Comparison of ENCODE assay signal across 14 cellular contexts in the genomic region with DNA sequence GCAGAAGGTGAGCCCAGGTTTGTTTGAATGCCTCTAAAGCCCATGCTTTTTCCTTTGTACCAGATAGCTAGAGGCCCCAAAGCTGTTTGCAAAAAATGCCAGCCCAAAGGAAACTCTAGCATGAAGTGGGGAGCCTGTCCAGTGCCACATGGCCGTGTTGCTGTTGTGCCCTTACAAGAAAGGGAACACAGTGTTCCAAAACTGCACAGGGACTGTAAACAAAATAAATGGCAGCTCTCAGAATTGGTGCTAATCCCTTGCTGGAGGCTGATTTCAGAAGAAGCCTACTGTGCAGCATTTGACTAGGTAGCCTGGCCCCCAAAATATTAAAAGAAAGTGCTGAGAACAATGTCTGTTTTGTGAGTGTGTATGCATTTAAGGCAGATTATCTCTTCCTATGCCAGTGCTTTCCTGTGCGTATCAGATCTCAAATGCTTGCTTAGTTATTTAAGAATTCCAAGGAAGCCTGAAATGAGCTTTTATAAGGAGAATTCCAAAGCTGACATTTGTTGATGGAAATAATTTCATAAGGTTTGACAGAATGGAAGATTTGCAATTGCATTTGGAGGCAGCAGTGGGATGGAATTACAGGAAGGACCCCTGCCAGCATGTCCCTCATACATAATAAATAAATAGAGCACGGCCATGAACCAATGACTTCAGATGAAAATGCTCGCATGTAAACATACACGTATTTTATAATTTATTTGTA.
DNase-seq lines count a peak whose midpoint lies in the region; ATAC-seq, FAIRE-seq and TF ChIP-seq lines count a peak whose summit lies in the region.
"Had no signal": no experiment of that assay in that cellular context is flagged by ENCODE, and none has a peak within 500 bp of the region (broad histone marks: within the 10 kb centered on the region; RNA-seq: fewer than 3 reads in every experiment).

No MANE protein-coding gene starts in this region.

- FAIRE-seq in endothelial cell of umbilical vein (lab: Jason Lieb, UNC): no peak
- FAIRE-seq: H54 had no signal

- no peaks in the 10 kb centered on the region for H3K9me2 ChIP-seq in PC-3 (replicated peaks; ENCODE audit: low read length)

- no peaks in the 10 kb centered on the region for H3K36me3 Mint-ChIP-seq in neural crest cell (ENCODE audit: low read depth)
- peaks cover 6% of the 10 kb centered on the region for H3K36me3 Mint-ChIP-seq in stimulated activated memory B cell treated with anti-CD40 and anti-IgM and Interleukin-4, amounts not matched to agents 10 μg/mL and 1 μg/mL and 100 μg/mL, for 72 hours

- no peaks in the 10 kb centered on the region for H3K9me1 ChIP-seq in endothelial cell of umbilical vein (replicated peaks; ENCODE audit: control insufficient read depth, extremely low read depth, insufficient read depth, low read length)

- H3K79me2 ChIP-seq in endothelial cell of umbilical vein (ENCODE audit: control insufficient read depth, insufficient read depth, low read length) (no peaks in the 10 kb centered on the region), PC-3 (ENCODE audit: low read length) (no peaks in the 10 kb centered on the region)

- peaks cover 13% of the 10 kb centered on the region for H3K4me1 ChIP-seq in endothelial cell of umbilical vein (ENCODE audit: control insufficient read depth, extremely low read depth, insufficient read depth, low read length)
- H3K4me1 ChIP-seq in stomach: peaks cover 14 to 57% (median 44%) of the 10 kb centered on the region in 4 donors
- peaks cover 21% of the 10 kb centered on the region for H3K4me1 ChIP-seq in PC-3 (ENCODE audit: insufficient read depth, low read length)

- no peaks in the 10 kb centered on the region for H3K27me3 Mint-ChIP-seq in neural crest cell (ENCODE audit: low read depth)
- H3K27me3 Mint-ChIP-seq in stimulated activated memory B cell treated with anti-CD40 and anti-IgM and Interleukin-4, amounts not matched to agents 10 μg/mL and 1 μg/mL and 100 μg/mL, for 72 hours: no peaks in the 10 kb centered on the region

- H3K36me3 ChIP-seq in endothelial cell of umbilical vein (ENCODE audit: control insufficient read depth in 2 of 2, extremely low read depth in 1 of 2, insufficient read depth in 2 of 2, low read length in 2 of 2) (no peaks in the 10 kb centered on the region), stomach (no peaks in the 10 kb centered on the region), PC-3 (ENCODE audit: low read depth, low read length) (no peaks in the 10 kb centered on the region)
- H3K36me3 ChIP-seq: BLaER1 treated with 17β-estradiol and CSF1 and Interleukin-3, amounts not matched to agents 10 nM and 100 nM had no signal

- CTCF ChIA-PET in endothelial cell of umbilical vein (lab: Charles Lee) (interaction anchor here (1.4 to 1.8 kb wide), 3 partner anchors 13 to 95 kb away, joined by 5 to 6 read pairs (median 6); no protein-coding TSS in a partner anchor), PC-3 (lab: Charles Lee) (no interaction called here)

- WGBS in stomach, 5 donors: 50 to 79% (median 62%) methylated on average over 5 of the region's 5 CpGs

- H3K9ac ChIP-seq in endothelial cell of umbilical vein (replicated peaks; ENCODE audit: extremely low read depth, insufficient read depth, low read length) (no peak overlapping the region), PC-3 (ENCODE audit: low read length) (no peak overlapping the region)
- H3K9ac ChIP-seq: BLaER1 treated with 17β-estradiol and CSF1 and Interleukin-3, amounts not matched to agents 10 nM and 100 nM had no signal

- POLR2A ChIA-PET in endothelial cell of umbilical vein (lab: Charles Lee) (interaction anchor here (0.9 kb wide), 1 partner anchor 12 kb away, joined by 3 read pairs; no protein-coding TSS in a partner anchor), PC-3 (lab: Charles Lee; ENCODE audit: unreplicated experiment) (no interaction called here)

- no peak for TF ChIP-seq EP300 in stomach (IDR thresholded peaks at IDR 0.05)

- peak overlapping the region; percentile 22 for H3K27ac ChIP-seq in angular gyrus (ENCODE audit: low read depth, low read length)
- H3K27ac ChIP-seq in endothelial cell of umbilical vein (ENCODE audit: insufficient read depth, low read depth, low read length): no peak overlapping the region
- H3K27ac ChIP-seq in stomach: peak overlapping the region in 3 of 5 donors; percentile 24 to 69 (median 53)
- H3K27ac ChIP-seq in PC-3 (ENCODE audit: low read length): no peak overlapping the region
- H3K27ac ChIP-seq: BLaER1 treated with 17β-estradiol and CSF1 and Interleukin-3, amounts not matched to agents 10 nM and 100 nM had no signal

- no peaks in the 10 kb centered on the region for H4K20me1 ChIP-seq in endothelial cell of umbilical vein (replicated peaks; ENCODE audit: control insufficient read depth, extremely low read depth, insufficient read depth, low read length)
- no peaks in the 10 kb centered on the region for H4K20me1 ChIP-seq in PC-3 (ENCODE audit: low read length)
- H4K20me1 ChIP-seq: BLaER1 treated with 17β-estradiol and CSF1 and Interleukin-3, amounts not matched to agents 10 nM and 100 nM had no signal

- dilution Hi-C loops in endothelial cell of umbilical vein (cut with MboI; ENCODE audit: extremely low pct_ligation_motif_present, low sequenced_read_pairs): no loop called here

- peak overlapping the region; percentile 16 for H2AFZ ChIP-seq in endothelial cell of umbilical vein (ENCODE audit: low read depth, low read length)
- no peak overlapping the region for H2AFZ ChIP-seq in PC-3 (ENCODE audit: low read length)

- no peak for ATAC-seq in PC-3
- no peak for ATAC-seq in stimulated activated memory B cell treated with anti-CD40 and anti-IgM and Interleukin-4, amounts not matched to agents 10 μg/mL and 1 μg/mL and 100 μg/mL, for 72 hours

- H3F3A ChIP-seq in PC-3 (ENCODE audit: low read length, unreplicated experiment): no peaks in the 10 kb centered on the region

- H3K4me2 ChIP-seq in endothelial cell of umbilical vein (ENCODE audit: insufficient read depth, low read length) (no peak overlapping the region), PC-3 (ENCODE audit: low read length) (no peak overlapping the region)
- H3K4me2 ChIP-seq: BLaER1 treated with 17β-estradiol and CSF1 and Interleukin-3, amounts not matched to agents 10 nM and 100 nM had no signal

- H3K9me3 ChIP-seq in endothelial cell of umbilical vein (replicated peaks; ENCODE audit: control insufficient read depth, insufficient read depth, low read length) (no peaks in the 10 kb centered on the region), stomach (no peaks in the 10 kb centered on the region), PC-3 (ENCODE audit: low read length) (no peaks in the 10 kb centered on the region)

- TF ChIP-seq CTCF in endothelial cell of umbilical vein (IDR thresholded peaks at IDR 0.05; ENCODE audit: extremely low read depth in 1 of 2, insufficient read depth in 1 of 2, low read depth in 1 of 2, low read length in 2 of 2) (no peak), neural crest cell (conservative IDR thresholded peaks at IDR 0.05) (no peak), stomach (IDR thresholded peaks at IDR 0.05) (no peak), PC-3 (conservative IDR thresholded peaks at IDR 0.05; ENCODE audit: low read depth, low read length) (no peak)

- peaks cover 4% of the 10 kb centered on the region for H3K4me1 Mint-ChIP-seq in neural crest cell
- peaks cover 31% of the 10 kb centered on the region for H3K4me1 Mint-ChIP-seq in stimulated activated memory B cell treated with anti-CD40 and anti-IgM and Interleukin-4, amounts not matched to agents 10 μg/mL and 1 μg/mL and 100 μg/mL, for 72 hours

- H3K27me3 ChIP-seq in endothelial cell of umbilical vein (ENCODE audit: control insufficient read depth in 2 of 2, insufficient read depth in 2 of 2, low read length in 2 of 2): no peaks in the 10 kb centered on the region
- H3K27me3 ChIP-seq in stomach: no peaks in the 10 kb centered on the region
- no peaks in the 10 kb centered on the region for H3K27me3 ChIP-seq in PC-3 (ENCODE audit: low read length)
- H3K27me3 ChIP-seq: BLaER1 treated with 17β-estradiol and CSF1 and Interleukin-3, amounts not matched to agents 10 nM and 100 nM had no signal

- intact Hi-C loops in endothelial cell of umbilical vein (cut with micrococcal nuclease) (no loop called here), stomach (cut with DNase I; ENCODE audit: low total_unique reads) (no loop called here), PC-3 (cut with micrococcal nuclease) (no loop called here)

- TF ChIP-seq POLR2A in endothelial cell of umbilical vein (IDR thresholded peaks at IDR 0.05; ENCODE audit: low read depth, low read length) (no peak), stomach (IDR thresholded peaks at IDR 0.05) (no peak), erythroblast (IDR thresholded peaks at IDR 0.05; ENCODE audit: low read length) (no peak)

- H3K27ac Mint-ChIP-seq in neural crest cell (ENCODE audit: unreplicated experiment): peak overlapping the region; percentile 19
- no peak overlapping the region for H3K27ac Mint-ChIP-seq in stimulated activated memory B cell treated with anti-CD40 and anti-IgM and Interleukin-4, amounts not matched to agents 10 μg/mL and 1 μg/mL and 100 μg/mL, for 72 hours

- H3K4me3 Mint-ChIP-seq in neural crest cell: no peak overlapping the region
- H3K4me3 Mint-ChIP-seq in stimulated activated memory B cell treated with anti-CD40 and anti-IgM and Interleukin-4, amounts not matched to agents 10 μg/mL and 1 μg/mL and 100 μg/mL, for 72 hours: no peak overlapping the region

- DNase-seq in endothelial cell of umbilical vein (ENCODE audit: low read depth, low spot score): no peak
- no peak for DNase-seq in neural crest cell (ENCODE audit: low read depth, low spot score)
- DNase-seq in stomach: no peak
- no peak for DNase-seq in PC-3
- DNase-seq in erythroblast (lab: John Stamatoyannopoulos, UW): no peak
- DNase-seq: Kasumi-1, NCI-H187 treated with DMSO at 0.1 percent for 48 hours, NCI-H2171, NCI-H446 treated with DMSO at 0.1 percent for 48 hours, NCI-H774 had no signal

- BruUV-seq in endothelial cell of umbilical vein (replicated peaks; lab: Mats Ljungman, UMichigan) (no TSS peak), PC-3 (replicated peaks; lab: Mats Ljungman, UMichigan) (no TSS peak)

- H3K4me3 ChIP-seq in endothelial cell of umbilical vein (replicated peaks in 1 of 3; ENCODE audit: insufficient read depth in 1 of 3, low read depth in 1 of 3, low read length in 3 of 3) (no peak overlapping the region), stomach (no peak overlapping the region), PC-3 (ENCODE audit: low read length) (no peak overlapping the region)
- H3K4me3 ChIP-seq: BLaER1 treated with 17β-estradiol and CSF1 and Interleukin-3, amounts not matched to agents 10 nM and 100 nM had no signal

- peaks cover 3% of the 10 kb centered on the region for H3K9me3 Mint-ChIP-seq in neural crest cell
- peaks cover 3% of the 10 kb centered on the region for H3K9me3 Mint-ChIP-seq in stimulated activated memory B cell treated with anti-CD40 and anti-IgM and Interleukin-4, amounts not matched to agents 10 μg/mL and 1 μg/mL and 100 μg/mL, for 72 hours

TF ChIP-seq in endothelial cell of umbilical vein, 7 proteins besides CTCF, POLR2A, EP300 and RAD21 (continues in another document):
- TF ChIP-seq MYC (IDR thresholded peaks at IDR 0.05; ENCODE audit: low read depth, low read length) (no peak), JUN (IDR thresholded peaks at IDR 0.05; ENCODE audit: borderline replicate concordance, insufficient read depth, insufficient read length, low read depth) (no peak), FOS (IDR thresholded peaks at IDR 0.05; ENCODE audit: borderline replicate concordance, insufficient read depth, low read length) (no peak)

Comparison
In these comparisons a context has a peak if more than half of its experiments do, and no peak if none do; other contexts are left out.
1. H3K27ac ChIP-seq: peak in angular gyrus (single experiment) and stomach (3 of 5); none in endothelial cell of umbilical vein (single experiment) and PC-3 (single experiment).